In the genomic region with DNA sequence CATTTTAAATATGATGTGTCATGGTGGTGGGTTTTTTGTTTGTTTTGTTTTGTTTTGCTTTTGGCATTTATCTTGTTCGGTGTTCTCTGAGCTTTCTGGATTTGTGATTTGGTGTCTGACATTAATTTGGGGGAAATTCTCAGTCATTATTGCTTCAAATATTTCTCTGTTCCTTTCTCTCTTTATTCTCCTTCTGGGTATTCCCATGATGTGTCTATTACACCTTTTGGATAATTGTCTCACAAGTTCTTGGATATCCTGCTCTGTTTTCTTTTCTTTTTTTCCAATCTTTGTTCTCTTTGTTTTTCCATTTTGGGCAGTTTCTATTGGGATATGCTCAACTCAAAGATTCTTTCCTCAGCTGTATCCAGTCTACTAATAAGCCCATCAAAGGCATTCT, we compare ENCODE assay signal across 26 cellular contexts.
"Had no signal": no experiment of that assay in that cellular context is flagged by ENCODE, and none has a peak within 500 bp of the region (broad histone marks: within the 10 kb centered on the region; RNA-seq: fewer than 3 reads in every experiment).

No MANE protein-coding gene starts in this region.

- H3K4me3 Mint-ChIP-seq: dendritic cell treated with granulocyte-macrophage colony-stimulating factor and Interleukin-4, amounts not matched to agents 40 ng/mL and 50 ng/mL, for 4 days; endodermal cell; memory B cell; nephron; neural progenitor cell; stimulated activated memory B cell treated with anti-CD40 and anti-IgM and Interleukin-4, amounts not matched to agents 10 μg/mL and 1 μg/mL and 100 μg/mL, for 72 hours had no signal

- H3K27ac Mint-ChIP-seq: dendritic cell treated with granulocyte-macrophage colony-stimulating factor and Interleukin-4, amounts not matched to agents 40 ng/mL and 50 ng/mL, for 4 days; endodermal cell; memory B cell; nephron; neural progenitor cell; stimulated activated memory B cell treated with anti-CD40 and anti-IgM and Interleukin-4, amounts not matched to agents 10 μg/mL and 1 μg/mL and 100 μg/mL, for 72 hours had no signal

- H3K9ac ChIP-seq: neural progenitor cell had no signal

- DNase-seq: colonic mucosa; effector CD8-positive, alpha-beta T cell; endodermal cell; foreskin fibroblast; gastrocnemius medialis; kidney; right cardiac atrium; spleen; stimulated activated CD4-positive, alpha-beta T cell treated with anti-CD3 and anti-CD28 coated beads, Interleukin-4, amount 100 ng/mL, for 4 hours; stimulated activated naive CD8-positive, alpha-beta T cell treated with anti-CD3 and anti-CD28 coated beads, Interleukin-15, Interleukin-2, amounts not matched to agents 100 U/mL and 50 U/mL, for 24 hours; substantia nigra; testis; upper lobe of right lung; uterus had no signal

- H3K4me3 ChIP-seq: colonic mucosa, gastrocnemius medialis, lung, neural progenitor cell, prostate gland, sigmoid colon, spleen, testis, tibial nerve, upper lobe of right lung, uterus had no signal

- H3K36me3 Mint-ChIP-seq: memory B cell, neural progenitor cell had no signal

- H3K4me1 ChIP-seq: colonic mucosa, gastrocnemius medialis, prostate gland, sigmoid colon, testis, tibial nerve, upper lobe of right lung, uterus had no signal

- H3K4me2 ChIP-seq: neural progenitor cell had no signal

- H2AFZ ChIP-seq: neural progenitor cell had no signal

- H3K9me3 Mint-ChIP-seq: dendritic cell treated with granulocyte-macrophage colony-stimulating factor and Interleukin-4, amounts not matched to agents 40 ng/mL and 50 ng/mL, for 4 days; endodermal cell; memory B cell; stimulated activated memory B cell treated with anti-CD40 and anti-IgM and Interleukin-4, amounts not matched to agents 10 μg/mL and 1 μg/mL and 100 μg/mL, for 72 hours had no signal

- H3K36me3 ChIP-seq: colonic mucosa, gastrocnemius medialis, neural progenitor cell, prostate gland, sigmoid colon, spleen, tibial nerve, upper lobe of right lung, uterus had no signal

- H3K9me3 ChIP-seq: colonic mucosa, gastrocnemius medialis, prostate gland, sigmoid colon, spleen, testis, tibial nerve, upper lobe of right lung, uterus had no signal

- ATAC-seq: esophagus mucosa; gastrocnemius medialis; left lobe of liver; right cardiac atrium; stimulated activated naive CD8-positive, alpha-beta T cell treated with anti-CD3 and anti-CD28 coated beads, Interleukin-15, Interleukin-2, amounts not matched to agents 100 U/mL and 50 U/mL, for 24 hours had no signal

- H3K27me3 ChIP-seq: colonic mucosa, neural progenitor cell, sigmoid colon, testis, tibial nerve, upper lobe of right lung, uterus had no signal

- H3K27ac ChIP-seq: colonic mucosa, epithelial cell of prostate, gastrocnemius medialis, neural progenitor cell, prostate gland, sigmoid colon, spleen, testis, tibial nerve, upper lobe of right lung, uterus had no signal
